Comparison of ENCODE assay signal across 8 cellular contexts in the genomic region with DNA sequence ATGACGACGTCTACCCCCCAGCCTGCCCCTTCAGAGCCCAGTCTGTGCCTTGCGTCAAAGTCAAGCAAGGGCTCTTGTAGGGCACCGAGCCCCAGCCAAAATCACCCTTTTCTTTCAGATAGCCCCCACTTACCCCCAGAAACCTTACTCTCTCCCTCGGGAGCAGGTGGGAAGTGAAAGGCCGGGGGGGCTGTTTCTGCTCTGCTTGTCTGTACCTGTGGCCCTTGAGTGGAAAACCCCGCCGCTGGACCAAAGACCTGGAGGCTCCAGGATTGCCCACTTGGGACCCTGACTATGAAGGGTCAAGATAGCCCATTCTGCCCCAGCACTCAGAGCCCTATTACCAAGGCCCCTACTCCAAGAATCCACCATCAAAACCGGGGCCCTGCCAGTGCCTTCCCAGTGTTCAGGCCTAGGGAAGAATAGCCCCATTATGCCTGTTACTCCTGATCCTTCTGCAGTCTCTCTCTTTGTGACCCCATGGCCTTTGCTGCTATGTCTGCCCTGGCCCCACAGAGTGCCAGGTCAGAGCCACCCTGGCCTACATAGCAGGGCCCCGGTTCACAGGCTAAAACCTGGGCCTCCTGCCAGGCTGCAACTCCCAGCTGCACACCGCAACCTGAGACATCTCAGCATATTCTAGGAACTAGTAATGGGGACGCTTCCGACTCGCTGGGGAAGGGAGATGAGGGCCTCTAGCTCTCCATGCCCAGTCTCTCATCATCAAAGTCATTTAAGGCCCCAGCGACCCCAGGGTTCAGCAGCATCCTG. TPM values are rescaled to one million over a fixed set of nuclear protein-coding genes. Genes with fewer than 3 reads are reported as not detected.
DNase-seq lines count a peak whose midpoint lies in the region; ATAC-seq, FAIRE-seq and TF ChIP-seq lines count a peak whose summit lies in the region.

No MANE protein-coding gene starts in this region.

- TF ChIP-seq POLR2A in GM12891 (IDR thresholded peaks at IDR 0.05; ENCODE audit: low read depth, low read length) (no peak), transverse colon (IDR thresholded peaks at IDR 0.05) (no peak)

- DNase-seq in GM12891 (ENCODE audit: insufficient read length, low spot score) (no peak), NCI-H2107 (lab: John Stamatoyannopoulos, UW) (peak; percentile 23), bronchial epithelial cell (ENCODE audit: low read depth) (peak; percentile 32), lower lobe of right lung (no peak), transverse colon (peak; percentile 54), hippocampal formation (lab: John Stamatoyannopoulos, UW) (no peak)

- H3K4me1 ChIP-seq in lower lobe of right lung (peaks cover 16% of the 10 kb centered on the region), transverse colon (peaks cover 8 to 16% (median 10%) of the 10 kb centered on the region in 4 donors)

- H3K27ac ChIP-seq in 22Rv1 (peak overlapping the region; percentile 79), lower lobe of right lung (peak overlapping the region; percentile 95), transverse colon (peak overlapping the region; percentile 85 to 98 (median 92))

- H3K36me3 ChIP-seq in bronchial epithelial cell (ENCODE audit: control insufficient read depth, insufficient read depth, low read length) (no peaks in the 10 kb centered on the region), lower lobe of right lung (no peaks in the 10 kb centered on the region), transverse colon (no peaks in the 10 kb centered on the region)

- H3K4me3 ChIP-seq in bronchial epithelial cell (ENCODE audit: low read depth, low read length) (peak overlapping the region; percentile 75), lower lobe of right lung (peak overlapping the region; percentile 83), transverse colon (peak overlapping the region; percentile 52 to 94 (median 67))

- TF ChIP-seq CTCF in 22Rv1 (IDR thresholded peaks at IDR 0.05) (peak; percentile 42), bronchial epithelial cell (IDR thresholded peaks at IDR 0.05; ENCODE audit: insufficient read depth, low read length, severe bottlenecking) (no peak), lower lobe of right lung (IDR thresholded peaks at IDR 0.05) (no peak), transverse colon (IDR thresholded peaks at IDR 0.05) (peak in 2 of 5 experiments; percentile 20 to 29)

- in situ Hi-C loops in transverse colon (cut with MboI; ENCODE audit: low pct_ligation_motif_present in 1 of 4, low pct_unique_long_range_greater_than_20kb in 1 of 4, low sequenced_read_pairs in 3 of 4): loop anchor here in 3 of 4 donors (5.0 to 25.0 kb wide), 4 partner anchors 287 to 517 kb away; a partner anchor contains a TSS

- H3K9me3 ChIP-seq in lower lobe of right lung: no peaks in the 10 kb centered on the region
- H3K9me3 ChIP-seq in transverse colon: no peaks in the 10 kb centered on the region

- H3K27me3 ChIP-seq in bronchial epithelial cell (ENCODE audit: control insufficient read depth, insufficient read depth, low read length) (no peaks in the 10 kb centered on the region), lower lobe of right lung (ENCODE audit: low read depth) (no peaks in the 10 kb centered on the region), transverse colon (no peaks in the 10 kb centered on the region)

- ATAC-seq in lower lobe of right lung (no peak), HG03469 (IDR thresholded peaks at IDR 0.05; ENCODE audit: unreplicated experiment) (no peak)

- TF ChIP-seq EP300 in transverse colon (IDR thresholded peaks at IDR 0.05; ENCODE audit: low read depth): no peak

- intact Hi-C loops in lower lobe of right lung (cut with DNase I): no loop called here
- intact Hi-C loops in transverse colon (cut with DNase I; ENCODE audit: low total_unique reads): loop anchor here (5.0 kb wide), 1 partner anchor 527 kb away; a partner anchor contains a TSS

- FAIRE-seq in GM12891 (lab: Jason Lieb, UNC) (peak; percentile 23), bronchial epithelial cell (lab: Jason Lieb, UNC) (no peak)

- WGBS in transverse colon (ENCODE audit: low coverage in 1 of 2), 2 donors: 33% methylated on average over 15 of the region's 15 CpGs; no CpG with 5 or more reads in 1 of the 2 donors

TF ChIP-seq in GM12891, 5 proteins besides CTCF, POLR2A, EP300 and RAD21:
- 0 out of 2 replicates have a peak, but pooled peaks have one; percentile 6 for TF ChIP-seq SPI1 (IDR thresholded peaks at IDR 0.05; ENCODE audit: low read depth, low read length)
- TF ChIP-seq POLR2AphosphoS5 (IDR thresholded peaks at IDR 0.05; ENCODE audit: low read depth, low read length): no peak
- TF ChIP-seq POU2F2 (IDR thresholded peaks at IDR 0.05; ENCODE audit: low read depth, low read length): no peak
- TF ChIP-seq PAX5 (IDR thresholded peaks at IDR 0.05; ENCODE audit: insufficient read depth, low read length, severe bottlenecking): no peak
- 0 out of 2 replicates have a peak, but pooled peaks have one; percentile 6 for TF ChIP-seq TAF1 (IDR thresholded peaks at IDR 0.05; ENCODE audit: low read depth, low read length)
TF ChIP-seq in GM12891: peak in this region for 2.

RNA-seq across cellular contexts. Expression of a gene that starts 22.2 kb away (rescaled TPM):
- polyA plus RNA-seq in GM12891 (2012; ENCODE audit: low read depth, missing spikeins): 8.5 TPM
- total RNA-seq in bronchial epithelial cell (under 0.01 and 0.53 TPM in 2 replicates), lower lobe of right lung (not detected), transverse colon (1 to 10 TPM; 2.6 to 7.8 (median 4.3) TPM)

RNA-seq across cellular contexts. Expression of a gene that starts 35.5 kb away (rescaled TPM):
- polyA plus RNA-seq in GM12891 (2012; ENCODE audit: low read depth, missing spikeins): 15.6 TPM
- 5.2 and 9.5 TPM in 2 replicates for total RNA-seq in bronchial epithelial cell
- total RNA-seq in lower lobe of right lung: 11.5 TPM
- total RNA-seq in transverse colon: 10 to 100 TPM in 3 of 4 donors, 1 to 10 TPM in 1; 4.8 to 58.7 (median 16.4) TPM

RNA-seq across cellular contexts. Expression of a gene that starts 35.7 kb away (rescaled TPM):
- 20.9 TPM for polyA plus RNA-seq in GM12891 (2012; ENCODE audit: low read depth, missing spikeins)
- total RNA-seq in bronchial epithelial cell: 20.2 and 20.5 TPM in 2 replicates
- 23.7 TPM for total RNA-seq in lower lobe of right lung
- 10 to 100 TPM; 28.7 to 78.2 (median 49.0) TPM for total RNA-seq in transverse colon

Comparison
In these comparisons a context has a peak if more than half of its experiments do, and no peak if none do; other contexts are left out.
1. DNase-seq: peak in NCI-H2107 (single experiment), bronchial epithelial cell (single experiment) and transverse colon (single experiment); none in GM12891 (single experiment), lower lobe of right lung (single experiment) and hippocampal formation (0 of 2).
2. Peak in every context shown above with its lines, with median percentiles within 50 percentile points of each other: H3K27ac ChIP-seq and H3K4me3 ChIP-seq.